ENCODE assay signal across 27 cellular contexts in the genomic region with DNA sequence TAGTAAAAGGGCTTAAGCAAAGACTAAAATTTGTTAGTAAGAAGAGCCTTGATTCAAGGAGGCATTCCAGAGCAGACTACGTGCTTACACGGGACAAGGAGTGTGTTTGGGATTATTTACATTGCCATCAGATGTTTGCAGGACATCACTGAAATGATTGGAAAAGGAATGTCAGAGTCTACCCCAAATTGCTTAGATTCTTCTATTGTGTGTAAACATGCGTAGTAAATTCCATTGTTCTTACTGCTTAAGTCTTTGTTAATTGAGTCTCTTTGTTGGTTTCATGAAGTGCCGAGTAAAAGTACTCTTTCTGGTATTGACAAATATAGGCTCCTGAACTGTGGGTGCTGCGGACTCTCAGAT.
"Had no signal": no experiment of that assay in that cellular context is flagged by ENCODE, and none has a peak within 500 bp of the region (broad histone marks: within the 10 kb centered on the region; RNA-seq: fewer than 3 reads in every experiment).

No MANE protein-coding gene starts in this region.

- ATAC-seq: activated CD4-positive, CD25-positive, alpha-beta regulatory T cell treated with anti-CD3 and anti-CD28 coated beads, Interleukin-2, amount 50 U/mL, for 24 hours; activated CD8-positive, alpha-beta T cell treated with anti-CD3 and anti-CD28 coated beads for 36 hours; activated T-cell treated with anti-CD3 and anti-CD28 coated beads, Interleukin-2, amount 50 U/mL, for 72 hours; Panc1 had no signal

- H3K4me1 ChIP-seq: adrenal gland, breast epithelium, colonic mucosa, SJCRH30 had no signal

- H3K4me3 Mint-ChIP-seq: activated CD8-positive, alpha-beta T cell treated with anti-CD3 and anti-CD28 coated beads for 36 hours; activated naive CD4-positive, alpha-beta T cell treated with anti-CD3 and anti-CD28 coated beads, Interleukin-2, amount 10 ng/mL, durations not matched to agents 7 days and 5 days; activated naive CD8-positive, alpha-beta T cell treated with anti-CD3 and anti-CD28 coated beads for 36 hours; activated T-cell treated with anti-CD3 and anti-CD28 coated beads, Interleukin-2, amount 50 U/mL, for 72 hours had no signal

- H3K9me3 Mint-ChIP-seq: activated CD8-positive, alpha-beta T cell treated with anti-CD3 and anti-CD28 coated beads for 36 hours; activated naive CD4-positive, alpha-beta T cell treated with anti-CD3 and anti-CD28 coated beads, Interleukin-2, amount 10 ng/mL, durations not matched to agents 7 days and 5 days; activated naive CD8-positive, alpha-beta T cell treated with anti-CD3 and anti-CD28 coated beads for 36 hours; activated T-cell treated with anti-CD3 and anti-CD28 coated beads, Interleukin-2, amount 50 U/mL, for 72 hours; activated T-helper 2 cell treated with anti-CD3 and anti-CD28 coated beads, Interferon-gamma antibody, Interleukin-2, Interleukin-4, amounts not matched to agents 10 μg/mL and 5 μg/mL and 100 μg/mL, durations not matched to agents 14 hours and 24 hours and 36 hours had no signal

- H3K36me3 Mint-ChIP-seq: activated naive CD4-positive, alpha-beta T cell treated with anti-CD3 and anti-CD28 coated beads, Interleukin-2, amount 10 ng/mL, durations not matched to agents 7 days and 5 days; activated naive CD8-positive, alpha-beta T cell treated with anti-CD3 and anti-CD28 coated beads for 36 hours had no signal

- H3K9me2 ChIP-seq: SK-N-SH had no signal

- H3K4me1 Mint-ChIP-seq: activated naive CD4-positive, alpha-beta T cell treated with anti-CD3 and anti-CD28 coated beads, Interleukin-2, amount 10 ng/mL, durations not matched to agents 7 days and 5 days had no signal

- H3K9me3 ChIP-seq: adrenal gland, breast epithelium, colonic mucosa, SJCRH30, SK-N-SH had no signal

- H3K9ac ChIP-seq: SK-N-SH had no signal

- H3K27me3 Mint-ChIP-seq: activated naive CD8-positive, alpha-beta T cell treated with anti-CD3 and anti-CD28 coated beads for 36 hours had no signal

- H3K4me3 ChIP-seq: adrenal gland, breast epithelium, colonic mucosa, SJCRH30 had no signal

- DNase-seq: activated CD4-positive, alpha-beta T cell treated with anti-CD3 and anti-CD28 coated beads for 4 hours; activated CD8-positive, alpha-beta memory T cell treated with anti-CD3 and anti-CD28 coated beads, Interleukin-2, amount 50 U/mL, for 4 hours; activated CD8-positive, alpha-beta T cell treated with anti-CD3 and anti-CD28 coated beads for 36 hours; activated gamma-delta T cell treated with Interleukin-2 at 50 U/mL for 16 hours; activated naive CD4-positive, alpha-beta T cell treated with anti-CD3 and anti-CD28 coated beads, Interleukin-2, amount 10 ng/mL, durations not matched to agents 7 days and 5 days; activated naive CD8-positive, alpha-beta T cell treated with anti-CD3 and anti-CD28 coated beads for 36 hours; activated T-cell treated with anti-CD3 and anti-CD28 coated beads, Interleukin-2, amount 50 U/mL, for 72 hours; adrenal gland; anterior cingulate cortex; caudate nucleus; colonic mucosa; NCI-H1092; NCI-H1417 treated with DMSO at 0.1 percent for 48 hours; NCI-H1694; NCI-H2029; NCI-H510A treated with DMSO at 0.1 percent for 48 hours; NCI-H69; NK-92 treated with Interleukin-12 subunit alpha and Interleukin-12 subunit beta, amount 100 ng/mL, for 24 hours; OCI-M1; Right ventricle myocardium superior; SJCRH30; SK-N-SH had no signal

- H3K36me3 ChIP-seq: adrenal gland, breast epithelium, colonic mucosa, SJCRH30 had no signal

- H3K4me2 ChIP-seq: SK-N-SH had no signal

- H3K27ac Mint-ChIP-seq: activated CD8-positive, alpha-beta T cell treated with anti-CD3 and anti-CD28 coated beads for 36 hours; activated naive CD4-positive, alpha-beta T cell treated with anti-CD3 and anti-CD28 coated beads, Interleukin-2, amount 10 ng/mL, durations not matched to agents 7 days and 5 days; activated naive CD8-positive, alpha-beta T cell treated with anti-CD3 and anti-CD28 coated beads for 36 hours; activated T-cell treated with anti-CD3 and anti-CD28 coated beads, Interleukin-2, amount 50 U/mL, for 72 hours; activated T-helper 2 cell treated with anti-CD3 and anti-CD28 coated beads, Interferon-gamma antibody, Interleukin-2, Interleukin-4, amounts not matched to agents 10 μg/mL and 5 μg/mL and 100 μg/mL, durations not matched to agents 14 hours and 24 hours and 36 hours had no signal

- H3K27me3 ChIP-seq: adrenal gland, breast epithelium, colonic mucosa, SJCRH30 had no signal

- H3K27ac ChIP-seq: adrenal gland, breast epithelium, colonic mucosa, RWPE1, SJCRH30 had no signal
